In genomic region chr2:152445375-152445774, GRCh38 we compare ENCODE assay signal across 14 cellular contexts.
DNase-seq lines count a peak whose midpoint lies in the region; ATAC-seq, FAIRE-seq and TF ChIP-seq lines count a peak whose summit lies in the region.
"Had no signal": no experiment of that assay in that cellular context is flagged by ENCODE, and none has a peak within 500 bp of the region (broad histone marks: within the 10 kb centered on the region; RNA-seq: fewer than 3 reads in every experiment).

No MANE protein-coding gene starts in this region.

- H3K9me3 ChIP-seq in right cardiac atrium (ENCODE audit: control insufficient read depth, low read length) (no peaks in the 10 kb centered on the region), heart left ventricle (no peaks in the 10 kb centered on the region), gastrocnemius medialis (no peaks in the 10 kb centered on the region), WERI-Rb-1 (ENCODE audit: severe bottlenecking) (no peaks in the 10 kb centered on the region), esophagus squamous epithelium (no peaks in the 10 kb centered on the region)
- H3K9me3 ChIP-seq: ascending aorta, upper lobe of right lung had no signal

- no peak for TF ChIP-seq CTCF in heart left ventricle (IDR thresholded peaks at IDR 0.05)
- TF ChIP-seq CTCF in gastrocnemius medialis (IDR thresholded peaks at IDR 0.05 in 4 of 5, conservative IDR thresholded peaks at IDR 0.05 in 1 of 5): no peak
- no peak for TF ChIP-seq CTCF in WERI-Rb-1 (IDR thresholded peaks at IDR 0.05; ENCODE audit: low read depth, low read length)
- TF ChIP-seq CTCF in esophagus squamous epithelium (IDR thresholded peaks at IDR 0.05): no peak

- H3K4me3 ChIP-seq in right cardiac atrium (ENCODE audit: low read length): no peak overlapping the region
- H3K4me3 ChIP-seq in heart left ventricle: no peak overlapping the region
- H3K4me3 ChIP-seq in gastrocnemius medialis: no peak overlapping the region
- H3K4me3 ChIP-seq in WERI-Rb-1 (ENCODE audit: low read depth, low read length): no peak overlapping the region
- no peak overlapping the region for H3K4me3 ChIP-seq in esophagus squamous epithelium
- H3K4me3 ChIP-seq: ascending aorta, upper lobe of right lung had no signal

- H3K4me1 ChIP-seq in right cardiac atrium (ENCODE audit: control insufficient read depth, insufficient read depth, low read length) (peaks cover 14% of the 10 kb centered on the region), heart left ventricle (peaks cover 0 to 66% (median 21%) of the 10 kb centered on the region in 12 donors), gastrocnemius medialis (peaks cover 49 to 58% of the 10 kb centered on the region in 2 donors), esophagus squamous epithelium (peaks cover 0 to 45% (median 29%) of the 10 kb centered on the region in 3 donors)

- intact Hi-C loops in right cardiac atrium (cut with DNase I) (no loop called here), heart left ventricle (cut with DNase I) (no loop called here), gastrocnemius medialis (cut with DNase I; ENCODE audit: low total_unique reads) (no loop called here), esophagus squamous epithelium (cut with DNase I) (no loop called here)

- no peaks in the 10 kb centered on the region for H3K36me3 ChIP-seq in heart left ventricle
- no peaks in the 10 kb centered on the region for H3K36me3 ChIP-seq in gastrocnemius medialis
- no peaks in the 10 kb centered on the region for H3K36me3 ChIP-seq in WERI-Rb-1
- H3K36me3 ChIP-seq in esophagus squamous epithelium: no peaks in the 10 kb centered on the region
- H3K36me3 ChIP-seq: ascending aorta, upper lobe of right lung had no signal

- FAIRE-seq in HTR-8/SVneo (lab: Jason Lieb, UNC): no peak
- FAIRE-seq: small intestine had no signal

- WGBS in right cardiac atrium: 32% methylated on average over 2 of the region's 2 CpGs
- 40 to 90% (median 84%) methylated on average over 2 of the region's 2 CpGs for WGBS in heart left ventricle, 4 donors
- WGBS in esophagus squamous epithelium, 2 donors: 44 to 55% methylated on average over 2 of the region's 2 CpGs

- TF ChIP-seq POLR2A in heart left ventricle (IDR thresholded peaks at IDR 0.05): no peak
- no peak for TF ChIP-seq POLR2A in gastrocnemius medialis (IDR thresholded peaks at IDR 0.05)
- TF ChIP-seq POLR2A in esophagus squamous epithelium (IDR thresholded peaks at IDR 0.05): no peak

- DNase-seq in right cardiac atrium (no peak), heart left ventricle (no peak), caudate nucleus (lab: John Stamatoyannopoulos, UW) (no peak), gastrocnemius medialis (no peak), WERI-Rb-1 (no peak), HTR-8/SVneo (ENCODE audit: insufficient read length, low spot score) (no peak), esophagus squamous epithelium (lab: John Stamatoyannopoulos, UW) (no peak)
- DNase-seq: cortex of kidney, NCI-H2029, SIG-M5, small intestine, upper lobe of right lung had no signal

- H3K27ac ChIP-seq in right cardiac atrium (ENCODE audit: low read length) (peak overlapping the region; percentile 32), heart left ventricle (peak overlapping the region in 2 of 12 donors; percentile 9 to 70), caudate nucleus (ENCODE audit: low read depth, low read length) (peak overlapping the region; percentile 63), gastrocnemius medialis (peak overlapping the region; percentile 59 to 72 (median 63)), WERI-Rb-1 (no peak overlapping the region), esophagus squamous epithelium (peak overlapping the region in 2 of 4 donors; percentile 23 to 32)
- H3K27ac ChIP-seq: upper lobe of right lung had no signal

- in situ Hi-C loops in gastrocnemius medialis (cut with MboI; ENCODE audit: low sequenced_read_pairs in 4 of 4): no loop called here

- H3K27me3 ChIP-seq in right cardiac atrium (ENCODE audit: control insufficient read depth, insufficient read depth) (no peaks in the 10 kb centered on the region), heart left ventricle (no peaks in the 10 kb centered on the region), gastrocnemius medialis (no peaks in the 10 kb centered on the region), WERI-Rb-1 (ENCODE audit: insufficient read depth, low read depth, severe bottlenecking) (no peaks in the 10 kb centered on the region), esophagus squamous epithelium (no peaks in the 10 kb centered on the region)
- H3K27me3 ChIP-seq: ascending aorta, upper lobe of right lung had no signal

- ATAC-seq in right cardiac atrium (no peak), heart left ventricle (no peak), gastrocnemius medialis (peak in 1 of 2 donors; percentile 34), HG03097 (IDR thresholded peaks at IDR 0.05; ENCODE audit: low FRiP score, unreplicated experiment) (no peak)
